In the genomic region with DNA sequence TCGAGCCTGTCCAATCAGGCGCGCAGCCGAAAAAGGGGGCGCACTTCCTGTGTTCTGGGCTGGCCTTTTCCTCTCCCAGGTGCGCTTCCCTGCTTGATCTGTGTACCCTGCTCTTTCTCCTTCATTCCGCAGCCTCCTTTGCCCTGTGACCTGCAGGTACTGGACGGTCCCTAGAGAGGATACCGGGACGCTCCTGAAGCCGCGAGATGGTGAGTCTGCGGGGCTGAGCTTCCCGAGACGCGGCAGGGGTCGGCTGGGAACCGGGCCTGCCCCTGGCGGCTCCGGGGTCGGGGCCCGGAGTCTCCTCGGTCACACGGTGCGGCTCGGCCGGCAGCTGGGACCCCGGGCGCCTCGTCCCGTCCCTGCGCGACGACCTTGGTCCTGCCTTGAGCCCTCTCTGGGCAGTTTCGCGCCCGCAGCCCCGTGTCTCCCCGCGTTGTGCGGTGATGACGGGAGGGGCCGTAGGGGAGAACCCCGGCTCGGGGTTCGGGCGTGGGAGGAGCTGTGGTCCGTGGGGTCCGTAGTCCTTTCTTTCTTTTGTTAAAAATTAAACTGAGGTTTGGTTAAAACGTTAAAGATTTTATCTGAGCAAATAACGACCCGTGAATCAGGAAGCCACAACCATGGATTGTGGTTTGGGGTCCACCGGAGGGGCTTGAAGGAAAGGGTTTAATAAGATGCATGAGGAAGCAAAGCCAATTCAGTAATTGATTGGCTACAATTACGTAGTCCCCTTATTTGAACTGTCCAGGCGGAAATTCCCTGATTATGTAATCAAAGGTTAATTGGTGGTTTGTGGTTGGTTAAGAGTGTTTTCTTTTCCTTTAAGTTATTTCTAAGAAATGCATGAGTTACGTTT, we compare ENCODE assay signal across 8 cellular contexts.
DNase-seq lines count a peak whose midpoint lies in the region; ATAC-seq and TF ChIP-seq lines count a peak whose summit lies in the region.

No MANE protein-coding gene starts in this region.

- H3K79me2 ChIP-seq in PC-9 (ENCODE audit: low read depth) = peaks cover 25% of the 10 kb centered on the region
- peaks cover 3% of the 10 kb centered on the region for H3K79me2 ChIP-seq in parathyroid adenoma

- H3K4me1 Mint-ChIP-seq in glutamatergic neuron (ENCODE audit: low read depth, unreplicated experiment) (peaks cover 7% of the 10 kb centered on the region), type B pancreatic cell (ENCODE audit: unreplicated experiment) (peaks cover 10% of the 10 kb centered on the region)

- no peaks in the 10 kb centered on the region for H3F3A ChIP-seq in PC-9 (ENCODE audit: insufficient read depth, low read depth)

- intact Hi-C loops in A673 (cut with micrococcal nuclease; ENCODE audit: unreplicated experiment) = loop anchor here (5.0 kb wide), 1 partner anchor 193 kb away; the partner anchor contains the start of gene RUSF1
- intact Hi-C loops in PC-9 (cut with micrococcal nuclease; ENCODE audit: unreplicated experiment) = no loop called here

- no peak overlapping the region for H3K27ac ChIP-seq in A673 (ENCODE audit: low read depth, low read length, poor library complexity, severe bottlenecking)
- H3K27ac ChIP-seq in PC-9 = no peak overlapping the region
- H3K27ac ChIP-seq in parathyroid adenoma = peak overlapping the region; percentile 46

- H3K9me3 Mint-ChIP-seq in glutamatergic neuron (ENCODE audit: unreplicated experiment) (peaks cover 2% of the 10 kb centered on the region), type B pancreatic cell (no peaks in the 10 kb centered on the region)

- H3K27me3 ChIP-seq in A673 (replicated peaks; ENCODE audit: insufficient read depth, low read depth, low read length, poor library complexity) (no peaks in the 10 kb centered on the region), PC-9 (ENCODE audit: insufficient read depth, low read depth) (no peaks in the 10 kb centered on the region), parathyroid adenoma (ENCODE audit: control insufficient read depth, insufficient read depth, low read length) (no peaks in the 10 kb centered on the region)

- peaks cover 3% of the 10 kb centered on the region for H3K36me3 ChIP-seq in A673 (ENCODE audit: insufficient read depth, low read length, poor library complexity, severe bottlenecking)
- H3K36me3 ChIP-seq in PC-9 (ENCODE audit: low read depth) = peaks cover 4% of the 10 kb centered on the region; the same call in 1 of the 2 replicates
- no peaks in the 10 kb centered on the region for H3K36me3 ChIP-seq in parathyroid adenoma (ENCODE audit: control insufficient read depth, insufficient read depth, low read length)

- H3K4me2 ChIP-seq in PC-9 = peak overlapping the region; percentile 87
- H3K4me2 ChIP-seq in parathyroid adenoma (ENCODE audit: low read length) = peak overlapping the region; percentile 87

- ATAC-seq in GM18517 (IDR thresholded peaks at IDR 0.05; ENCODE audit: unreplicated experiment) (peak; percentile 84), HG02973 (IDR thresholded peaks at IDR 0.05; ENCODE audit: unreplicated experiment) (peak; percentile 37)

- H3K27me3 Mint-ChIP-seq in glutamatergic neuron (ENCODE audit: unreplicated experiment) (peaks cover 7% of the 10 kb centered on the region), type B pancreatic cell (peaks cover 10% of the 10 kb centered on the region)

- no peak; the same call in 1 of the 2 replicates for TF ChIP-seq CTCF in A673 (conservative IDR thresholded peaks at IDR 0.05; ENCODE audit: low read depth, low read length)
- TF ChIP-seq CTCF in PC-9 (conservative IDR thresholded peaks at IDR 0.05) = peak; percentile 53
- no peak for TF ChIP-seq CTCF in glutamatergic neuron (IDR thresholded peaks at IDR 0.05; ENCODE audit: partially characterized antibody, unreplicated experiment)
- TF ChIP-seq CTCF in parathyroid adenoma (IDR thresholded peaks at IDR 0.05) = peak; percentile 37
- TF ChIP-seq CTCF in type B pancreatic cell (conservative IDR thresholded peaks at IDR 0.05) = peak; percentile 34

- CTCF ChIA-PET in A673 (lab: Charles Lee) (no interaction called here), PC-9 (lab: Charles Lee) (no interaction called here)

- H3K27ac Mint-ChIP-seq in glutamatergic neuron (ENCODE audit: unreplicated experiment) (peak overlapping the region; percentile 28), type B pancreatic cell (peak overlapping the region; percentile 79)

- peak overlapping the region; percentile 86 for H3K4me3 Mint-ChIP-seq in glutamatergic neuron (ENCODE audit: unreplicated experiment)
- peak overlapping the region; percentile 93 for H3K4me3 Mint-ChIP-seq in type B pancreatic cell

- no peaks in the 10 kb centered on the region for H3K4me1 ChIP-seq in A673 (ENCODE audit: insufficient read depth, low read length, poor library complexity, severe bottlenecking)
- H3K4me1 ChIP-seq in PC-9 (replicated peaks; ENCODE audit: insufficient read depth) = peaks cover 10% of the 10 kb centered on the region
- peaks cover 7% of the 10 kb centered on the region for H3K4me1 ChIP-seq in parathyroid adenoma

- POLR2A ChIA-PET in A673 (lab: Charles Lee; ENCODE audit: low non-redundant PET) (no interaction called here), PC-9 (lab: Charles Lee; ENCODE audit: unreplicated experiment) (no interaction called here)

- peaks cover 4% of the 10 kb centered on the region for H3K36me3 Mint-ChIP-seq in glutamatergic neuron (ENCODE audit: unreplicated experiment)
- H3K36me3 Mint-ChIP-seq in type B pancreatic cell = no peaks in the 10 kb centered on the region

- H3K9me3 ChIP-seq in A673 (ENCODE audit: low read depth, low read length, poor library complexity, severe bottlenecking) (no peaks in the 10 kb centered on the region), PC-9 (ENCODE audit: insufficient read depth, low read depth) (no peaks in the 10 kb centered on the region), parathyroid adenoma (ENCODE audit: control insufficient read depth, low read length) (no peaks in the 10 kb centered on the region)

- H3K9me2 ChIP-seq in PC-9 (ENCODE audit: insufficient read depth) = no peaks in the 10 kb centered on the region

- H3K4me3 ChIP-seq in A673 (ENCODE audit: low read depth, low read length, poor library complexity, severe bottlenecking) (peak overlapping the region; percentile 67), PC-9 (peak overlapping the region; percentile 91), parathyroid adenoma (ENCODE audit: low read depth, low read length) (peak overlapping the region; percentile 71)

- peak overlapping the region; percentile 90 for H2AFZ ChIP-seq in PC-9
- peak overlapping the region; percentile 84 for H2AFZ ChIP-seq in parathyroid adenoma

- no TSS peak for BruUV-seq in A673 (replicated peaks; lab: Mats Ljungman, UMichigan)
- BruUV-seq in PC-9 (replicated peaks; lab: Mats Ljungman, UMichigan) = TSS peak; percentile 73

- DNase-seq in A673 (ENCODE audit: low spot score) = peak; percentile 76
- peak; percentile 40 to 94 for DNase-seq in PC-9
- peak; percentile 61 for DNase-seq in activated gamma-delta T cell (lab: John Stamatoyannopoulos, UW)
- peak; percentile 88 for DNase-seq in glutamatergic neuron
- peak; percentile 85 for DNase-seq in type B pancreatic cell (ENCODE audit: extremely low spot score, unreplicated experiment)

- H4K20me1 ChIP-seq in PC-9 (ENCODE audit: insufficient read depth) = 0 out of 2 replicates have a peak, but pooled peaks cover 14% of the 10 kb centered on the region

- H3K9ac ChIP-seq in parathyroid adenoma = peak overlapping the region; percentile 54

Comparison
In these comparisons a context has a peak if more than half of its experiments do, and no peak if none do; other contexts are left out.
1. CTCF ChIP-seq: peak in PC-9 (single experiment), parathyroid adenoma (single experiment) and type B pancreatic cell (single experiment); none in A673 (single experiment) and glutamatergic neuron (single experiment).
2. Peak in every context shown above with its lines, with median percentiles within 50 percentile points of each other: DNase-seq and H3K4me3 ChIP-seq.